Comparison of ENCODE assay signal across 15 cellular contexts in genomic region chr3:171225101-171225674, GRCh38.
A peak's percentile ranks its signal among the peaks of the same experiment; 100 is the strongest.
DNase-seq lines count a peak whose midpoint lies in the region; ATAC-seq and TF ChIP-seq lines count a peak whose summit lies in the region.
"Had no signal": no experiment of that assay in that cellular context is flagged by ENCODE, and none has a peak within 500 bp of the region (broad histone marks: within the 10 kb centered on the region; RNA-seq: fewer than 3 reads in every experiment).

No MANE protein-coding gene starts in this region.

- no peaks in the 10 kb centered on the region for H3K27me3 ChIP-seq in BLaER1
- H3K27me3 ChIP-seq: suprapubic skin had no signal

- H3K27ac Mint-ChIP-seq in type B pancreatic cell: no peak overlapping the region

- H3K27me3 Mint-ChIP-seq in type B pancreatic cell: peaks cover 4% of the 10 kb centered on the region

- TF ChIP-seq CTCF in GM12865 (IDR thresholded peaks at IDR 0.05; ENCODE audit: insufficient read depth, low read depth, low read length, missing control alignments) (no peak), type B pancreatic cell (conservative IDR thresholded peaks at IDR 0.05) (no peak)

- H3K9me3 ChIP-seq in BLaER1 (peaks cover 6% of the 10 kb centered on the region), SK-N-MC (ENCODE audit: low read depth, low read length) (no peaks in the 10 kb centered on the region)
- H3K9me3 ChIP-seq: suprapubic skin had no signal

- no peak overlapping the region for H3K4me3 ChIP-seq in BLaER1
- H3K4me3 ChIP-seq in GM12865 (ENCODE audit: low read depth, low read length): no peak overlapping the region
- H3K4me3 ChIP-seq in SK-N-MC: no peak overlapping the region
- H3K4me3 ChIP-seq: suprapubic skin had no signal

- ATAC-seq in HG03159 (IDR thresholded peaks at IDR 0.05; ENCODE audit: unreplicated experiment): no peak
- no peak for ATAC-seq in HG03342 (IDR thresholded peaks at IDR 0.05; ENCODE audit: unreplicated experiment)
- ATAC-seq: left cardiac atrium had no signal

- peak; percentile 42 for DNase-seq in GM12865 (ENCODE audit: low read depth)
- DNase-seq in SK-N-MC (ENCODE audit: low read depth, low spot score): no peak
- DNase-seq in caudate nucleus (lab: John Stamatoyannopoulos, UW): no peak
- no peak for DNase-seq in type B pancreatic cell (ENCODE audit: extremely low spot score, unreplicated experiment)
- no peak for DNase-seq in SW 1271 (lab: John Stamatoyannopoulos, UW)
- DNase-seq: DMS 273 treated with DMSO at 0.1 percent for 48 hours; left cardiac atrium; NCI-H2029; NCI-H510A treated with DMSO at 0.1 percent for 48 hours; nucleus accumbens; stimulated activated CD4-positive, alpha-beta T cell treated with anti-CD3 and anti-CD28 coated beads, Interleukin-2, amount 100 ng/mL, for 48 hours had no signal

- no peaks in the 10 kb centered on the region for H3K36me3 ChIP-seq in BLaER1
- no peaks in the 10 kb centered on the region for H3K36me3 ChIP-seq in SK-N-MC (ENCODE audit: insufficient read depth, low read length)
- H3K36me3 ChIP-seq: suprapubic skin had no signal

- H3K4me3 Mint-ChIP-seq in type B pancreatic cell: no peak overlapping the region

- H4K20me1 ChIP-seq in BLaER1: no peaks in the 10 kb centered on the region

- peaks cover 7% of the 10 kb centered on the region for H3K4me1 Mint-ChIP-seq in type B pancreatic cell (ENCODE audit: unreplicated experiment)

- H3K9ac ChIP-seq in BLaER1: no peak overlapping the region
- no peak overlapping the region for H3K9ac ChIP-seq in SK-N-MC (ENCODE audit: insufficient read length)

- peaks cover 4% of the 10 kb centered on the region for H3K36me3 Mint-ChIP-seq in type B pancreatic cell

- H3K27ac ChIP-seq in BLaER1 (no peak overlapping the region), SK-N-MC (peak overlapping the region; percentile 8; the same call in 1 of the 2 replicates), caudate nucleus (ENCODE audit: low read depth, low read length) (peak overlapping the region; percentile 32)
- H3K27ac ChIP-seq: suprapubic skin had no signal

- H3K4me2 ChIP-seq in BLaER1: peak overlapping the region; percentile 59

- peaks cover 21% of the 10 kb centered on the region for H3K4me1 ChIP-seq in BLaER1
- H3K4me1 ChIP-seq: suprapubic skin had no signal

- H3K9me3 Mint-ChIP-seq in type B pancreatic cell: no peaks in the 10 kb centered on the region
